Comparison of ENCODE assay signal across 12 cellular contexts in genomic region chr10:11441151-11441535, GRCh38.
"Had no signal": no experiment of that assay in that cellular context is flagged by ENCODE, and none has a peak within 500 bp of the region (broad histone marks: within the 10 kb centered on the region; RNA-seq: fewer than 3 reads in every experiment).

No MANE protein-coding gene starts in this region.

- ATAC-seq: foreskin keratinocyte, left colon, SK-N-SH treated with all-trans-retinoic acid at 6 μM for 48 hours, upper lobe of right lung had no signal

- H3K4me3 Mint-ChIP-seq: T-helper 1 cell treated with Interleukin-12 subunit alpha and Interleukin-12 subunit beta and Interleukin-4 antibody, amounts not matched to agents 30 μg/mL and 1 μg/mL, for 36 hours had no signal

- H3K36me3 Mint-ChIP-seq: naive thymus-derived CD4-positive, alpha-beta T cell had no signal

- H3K4me1 ChIP-seq: ascending aorta, foreskin keratinocyte, right atrium auricular region, suprapubic skin, upper lobe of right lung had no signal

- H3K27ac Mint-ChIP-seq: T-helper 1 cell treated with Interleukin-12 subunit alpha and Interleukin-12 subunit beta and Interleukin-4 antibody, amounts not matched to agents 30 μg/mL and 1 μg/mL, for 36 hours had no signal

- H3K4me3 ChIP-seq: ascending aorta, lung, right atrium auricular region, suprapubic skin, upper lobe of right lung had no signal

- H3K9me3 ChIP-seq: ascending aorta, right atrium auricular region, suprapubic skin, upper lobe of right lung had no signal

- DNase-seq: activated gamma-delta T cell treated with Interleukin-2 at 50 U/mL for 16 hours; foreskin keratinocyte; left colon; naive thymus-derived CD4-positive, alpha-beta T cell; small intestine; upper lobe of right lung had no signal

- H3K36me3 ChIP-seq: ascending aorta, right atrium auricular region, suprapubic skin, upper lobe of right lung had no signal

- H3K27ac ChIP-seq: ascending aorta, foreskin keratinocyte, right atrium auricular region, suprapubic skin, upper lobe of right lung had no signal

- H3K9me3 Mint-ChIP-seq: T-helper 1 cell treated with Interleukin-12 subunit alpha and Interleukin-12 subunit beta and Interleukin-4 antibody, amounts not matched to agents 30 μg/mL and 1 μg/mL, for 36 hours had no signal

- H3K27me3 ChIP-seq: ascending aorta, foreskin keratinocyte, right atrium auricular region had no signal
